ENCODE assay signal across 1 cellular context in genomic region chr7:130207642-130208041, GRCh38.
TF ChIP-seq lines count a peak whose summit lies in the region.

A gene with protein sequence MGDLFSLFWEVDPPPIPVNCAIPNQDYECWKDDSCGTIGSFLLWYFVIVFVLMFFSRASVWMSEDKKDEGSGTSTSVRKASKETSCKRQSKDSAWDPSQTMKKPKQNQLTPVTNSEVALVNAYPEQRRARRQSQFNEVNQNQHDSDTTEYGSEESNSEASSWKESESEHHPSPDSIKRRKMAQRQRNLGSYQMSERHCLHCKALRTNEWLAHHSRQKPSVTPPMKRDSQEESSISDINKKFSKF (plus strand): TSS chr7:130207860. CDS start chr7:130207911, 51 bp downstream.

TF ChIP-seq in K562, 482 proteins besides CTCF, POLR2A, EP300 and RAD21 (continued from another document):
- TF ChIP-seq ZNF592 (IDR thresholded peaks at IDR 0.05) (peak; percentile 62; the same call in 1 of the 2 replicates), ARID1B (IDR thresholded peaks at IDR 0.05) (peak; percentile 77), ZNF175 (CRISPR knock-in tag; IDR thresholded peaks at IDR 0.05; ENCODE audit: low read depth) (peak; percentile 95), SIRT6 (IDR thresholded peaks at IDR 0.05; ENCODE audit: low read depth, low read length) (no peak), NUFIP1 (IDR thresholded peaks at IDR 0.05; ENCODE audit: partially characterized antibody) (no peak), NONO (IDR thresholded peaks at IDR 0.05; ENCODE audit: low read depth in 2 of 2, low read length in 1 of 2) (0 out of 4 replicates have a peak, but pooled peaks of 1 of the 2 experiments have one; percentile 29), MAZ (CRISPR knock-in tag; conservative IDR thresholded peaks at IDR 0.05 in 1 of 2, IDR thresholded peaks at IDR 0.05 in 1 of 2) (peak in 1 of 2 experiments; percentile 27; a peak in 1 of 4 replicates), MEIS2 (IDR thresholded peaks at IDR 0.05; ENCODE audit: partially characterized antibody) (peak; percentile 93), MAFF (IDR thresholded peaks at IDR 0.05; ENCODE audit: low read length) (no peak), ATF1 (CRISPR knock-in tag; IDR thresholded peaks at IDR 0.05) (no peak), ATF1 (tag; IDR thresholded peaks at IDR 0.05) (peak; percentile 51; the same call in 1 of the 2 replicates), TCFL5 (CRISPR knock-in tag; conservative IDR thresholded peaks at IDR 0.05) (no peak), HMG20B (CRISPR knock-in tag; IDR thresholded peaks at IDR 0.05) (no peak), SMAD1 (IDR thresholded peaks at IDR 0.05; ENCODE audit: low read depth, low read length, partially characterized antibody) (no peak), DIDO1 (tag; IDR thresholded peaks at IDR 0.05; ENCODE audit: low read depth) (no peak), RBM34 (IDR thresholded peaks at IDR 0.05; ENCODE audit: borderline replicate concordance, insufficient read depth, low read length) (no peak)
- TF ChIP-seq, protein P1, sequence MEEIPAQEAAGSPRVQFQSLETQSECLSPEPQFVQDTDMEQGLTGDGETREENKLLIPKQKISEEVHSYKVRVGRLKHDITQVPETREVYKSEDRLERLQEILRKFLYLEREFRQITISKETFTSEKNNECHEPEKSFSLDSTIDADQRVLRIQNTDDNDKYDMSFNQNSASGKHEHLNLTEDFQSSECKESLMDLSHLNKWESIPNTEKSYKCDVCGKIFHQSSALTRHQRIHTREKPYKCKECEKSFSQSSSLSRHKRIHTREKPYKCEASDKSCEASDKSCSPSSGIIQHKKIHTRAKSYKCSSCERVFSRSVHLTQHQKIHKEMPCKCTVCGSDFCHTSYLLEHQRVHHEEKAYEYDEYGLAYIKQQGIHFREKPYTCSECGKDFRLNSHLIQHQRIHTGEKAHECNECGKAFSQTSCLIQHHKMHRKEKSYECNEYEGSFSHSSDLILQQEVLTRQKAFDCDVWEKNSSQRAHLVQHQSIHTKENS (CRISPR knock-in tag; IDR thresholded peaks at IDR 0.05), result no peak
- TF ChIP-seq, protein P2, sequence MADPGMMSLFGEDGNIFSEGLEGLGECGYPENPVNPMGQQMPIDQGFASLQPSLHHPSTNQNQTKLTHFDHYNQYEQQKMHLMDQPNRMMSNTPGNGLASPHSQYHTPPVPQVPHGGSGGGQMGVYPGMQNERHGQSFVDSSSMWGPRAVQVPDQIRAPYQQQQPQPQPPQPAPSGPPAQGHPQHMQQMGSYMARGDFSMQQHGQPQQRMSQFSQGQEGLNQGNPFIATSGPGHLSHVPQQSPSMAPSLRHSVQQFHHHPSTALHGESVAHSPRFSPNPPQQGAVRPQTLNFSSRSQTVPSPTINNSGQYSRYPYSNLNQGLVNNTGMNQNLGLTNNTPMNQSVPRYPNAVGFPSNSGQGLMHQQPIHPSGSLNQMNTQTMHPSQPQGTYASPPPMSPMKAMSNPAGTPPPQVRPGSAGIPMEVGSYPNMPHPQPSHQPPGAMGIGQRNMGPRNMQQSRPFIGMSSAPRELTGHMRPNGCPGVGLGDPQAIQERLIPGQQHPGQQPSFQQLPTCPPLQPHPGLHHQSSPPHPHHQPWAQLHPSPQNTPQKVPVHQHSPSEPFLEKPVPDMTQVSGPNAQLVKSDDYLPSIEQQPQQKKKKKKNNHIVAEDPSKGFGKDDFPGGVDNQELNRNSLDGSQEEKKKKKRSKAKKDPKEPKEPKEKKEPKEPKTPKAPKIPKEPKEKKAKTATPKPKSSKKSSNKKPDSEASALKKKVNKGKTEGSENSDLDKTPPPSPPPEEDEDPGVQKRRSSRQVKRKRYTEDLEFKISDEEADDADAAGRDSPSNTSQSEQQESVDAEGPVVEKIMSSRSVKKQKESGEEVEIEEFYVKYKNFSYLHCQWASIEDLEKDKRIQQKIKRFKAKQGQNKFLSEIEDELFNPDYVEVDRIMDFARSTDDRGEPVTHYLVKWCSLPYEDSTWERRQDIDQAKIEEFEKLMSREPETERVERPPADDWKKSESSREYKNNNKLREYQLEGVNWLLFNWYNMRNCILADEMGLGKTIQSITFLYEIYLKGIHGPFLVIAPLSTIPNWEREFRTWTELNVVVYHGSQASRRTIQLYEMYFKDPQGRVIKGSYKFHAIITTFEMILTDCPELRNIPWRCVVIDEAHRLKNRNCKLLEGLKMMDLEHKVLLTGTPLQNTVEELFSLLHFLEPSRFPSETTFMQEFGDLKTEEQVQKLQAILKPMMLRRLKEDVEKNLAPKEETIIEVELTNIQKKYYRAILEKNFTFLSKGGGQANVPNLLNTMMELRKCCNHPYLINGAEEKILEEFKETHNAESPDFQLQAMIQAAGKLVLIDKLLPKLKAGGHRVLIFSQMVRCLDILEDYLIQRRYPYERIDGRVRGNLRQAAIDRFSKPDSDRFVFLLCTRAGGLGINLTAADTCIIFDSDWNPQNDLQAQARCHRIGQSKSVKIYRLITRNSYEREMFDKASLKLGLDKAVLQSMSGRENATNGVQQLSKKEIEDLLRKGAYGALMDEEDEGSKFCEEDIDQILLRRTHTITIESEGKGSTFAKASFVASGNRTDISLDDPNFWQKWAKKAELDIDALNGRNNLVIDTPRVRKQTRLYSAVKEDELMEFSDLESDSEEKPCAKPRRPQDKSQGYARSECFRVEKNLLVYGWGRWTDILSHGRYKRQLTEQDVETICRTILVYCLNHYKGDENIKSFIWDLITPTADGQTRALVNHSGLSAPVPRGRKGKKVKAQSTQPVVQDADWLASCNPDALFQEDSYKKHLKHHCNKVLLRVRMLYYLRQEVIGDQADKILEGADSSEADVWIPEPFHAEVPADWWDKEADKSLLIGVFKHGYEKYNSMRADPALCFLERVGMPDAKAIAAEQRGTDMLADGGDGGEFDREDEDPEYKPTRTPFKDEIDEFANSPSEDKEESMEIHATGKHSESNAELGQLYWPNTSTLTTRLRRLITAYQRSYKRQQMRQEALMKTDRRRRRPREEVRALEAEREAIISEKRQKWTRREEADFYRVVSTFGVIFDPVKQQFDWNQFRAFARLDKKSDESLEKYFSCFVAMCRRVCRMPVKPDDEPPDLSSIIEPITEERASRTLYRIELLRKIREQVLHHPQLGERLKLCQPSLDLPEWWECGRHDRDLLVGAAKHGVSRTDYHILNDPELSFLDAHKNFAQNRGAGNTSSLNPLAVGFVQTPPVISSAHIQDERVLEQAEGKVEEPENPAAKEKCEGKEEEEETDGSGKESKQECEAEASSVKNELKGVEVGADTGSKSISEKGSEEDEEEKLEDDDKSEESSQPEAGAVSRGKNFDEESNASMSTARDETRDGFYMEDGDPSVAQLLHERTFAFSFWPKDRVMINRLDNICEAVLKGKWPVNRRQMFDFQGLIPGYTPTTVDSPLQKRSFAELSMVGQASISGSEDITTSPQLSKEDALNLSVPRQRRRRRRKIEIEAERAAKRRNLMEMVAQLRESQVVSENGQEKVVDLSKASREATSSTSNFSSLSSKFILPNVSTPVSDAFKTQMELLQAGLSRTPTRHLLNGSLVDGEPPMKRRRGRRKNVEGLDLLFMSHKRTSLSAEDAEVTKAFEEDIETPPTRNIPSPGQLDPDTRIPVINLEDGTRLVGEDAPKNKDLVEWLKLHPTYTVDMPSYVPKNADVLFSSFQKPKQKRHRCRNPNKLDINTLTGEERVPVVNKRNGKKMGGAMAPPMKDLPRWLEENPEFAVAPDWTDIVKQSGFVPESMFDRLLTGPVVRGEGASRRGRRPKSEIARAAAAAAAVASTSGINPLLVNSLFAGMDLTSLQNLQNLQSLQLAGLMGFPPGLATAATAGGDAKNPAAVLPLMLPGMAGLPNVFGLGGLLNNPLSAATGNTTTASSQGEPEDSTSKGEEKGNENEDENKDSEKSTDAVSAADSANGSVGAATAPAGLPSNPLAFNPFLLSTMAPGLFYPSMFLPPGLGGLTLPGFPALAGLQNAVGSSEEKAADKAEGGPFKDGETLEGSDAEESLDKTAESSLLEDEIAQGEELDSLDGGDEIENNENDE (IDR thresholded peaks at IDR 0.05; ENCODE audit: low read depth, low read length), result no peak
- TF ChIP-seq, protein P3, sequence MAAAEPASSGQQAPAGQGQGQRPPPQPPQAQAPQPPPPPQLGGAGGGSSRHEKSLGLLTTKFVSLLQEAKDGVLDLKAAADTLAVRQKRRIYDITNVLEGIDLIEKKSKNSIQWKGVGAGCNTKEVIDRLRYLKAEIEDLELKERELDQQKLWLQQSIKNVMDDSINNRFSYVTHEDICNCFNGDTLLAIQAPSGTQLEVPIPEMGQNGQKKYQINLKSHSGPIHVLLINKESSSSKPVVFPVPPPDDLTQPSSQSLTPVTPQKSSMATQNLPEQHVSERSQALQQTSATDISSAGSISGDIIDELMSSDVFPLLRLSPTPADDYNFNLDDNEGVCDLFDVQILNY (CRISPR knock-in tag; IDR thresholded peaks at IDR 0.05), result no peak
